Comparison of ENCODE assay signal across 31 cellular contexts in the genomic region with DNA sequence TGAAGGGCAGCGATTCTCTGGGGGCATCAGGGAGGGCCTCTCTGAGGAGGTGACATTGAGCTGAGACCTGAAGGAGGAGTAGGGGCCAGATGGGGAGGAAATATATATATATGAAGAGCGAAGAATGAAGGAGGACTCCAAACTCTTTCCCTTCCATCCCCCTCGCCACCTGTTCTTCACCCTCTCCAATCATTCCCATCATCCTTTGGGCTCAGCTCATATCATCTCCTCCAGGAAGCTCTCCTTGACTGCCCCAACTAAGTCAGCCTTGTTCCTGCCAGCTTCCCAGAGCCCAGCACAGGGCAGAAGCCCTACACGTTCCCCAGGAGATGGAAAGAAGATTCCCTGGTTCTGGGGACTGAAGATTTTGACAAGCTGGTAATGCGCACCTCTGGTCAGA. TPM values are rescaled to one million over a fixed set of nuclear protein-coding genes. Genes with fewer than 3 reads are reported as not detected.
"Had no signal": no experiment of that assay in that cellular context is flagged by ENCODE, and none has a peak within 500 bp of the region (broad histone marks: within the 10 kb centered on the region; RNA-seq: fewer than 3 reads in every experiment).

No MANE protein-coding gene starts in this region.

- H3K9me3 ChIP-seq: SJCRH30, SK-N-SH had no signal

- H3K9me3 Mint-ChIP-seq: activated CD4-positive, alpha-beta memory T cell treated with anti-CD3 and anti-CD28 coated beads, Interleukin-2, amount 10 ng/mL, durations not matched to agents 7 days and 5 days; activated naive CD4-positive, alpha-beta T cell treated with anti-CD3 and anti-CD28 coated beads for 36 hours; activated T-helper 17 cell treated with anti-CD3 and anti-CD28 coated beads, Interleukin-2, amount 50 U/mL, for 72 hours had no signal

- H3K4me1 Mint-ChIP-seq: activated T-helper 17 cell treated with anti-CD3 and anti-CD28 coated beads, Interleukin-2, amount 50 U/mL, for 72 hours had no signal

- H3K36me3 ChIP-seq: SJCRH30, WERI-Rb-1 had no signal

- FAIRE-seq: astrocyte had no signal

- H3K4me2 ChIP-seq: SK-N-SH had no signal

- H3K27me3 ChIP-seq: SJCRH30 had no signal

- DNase-seq: activated CD4-positive, alpha-beta memory T cell treated with anti-CD3 and anti-CD28 coated beads, Interleukin-2, amount 10 ng/mL, durations not matched to agents 7 days and 5 days; activated CD4-positive, alpha-beta T cell treated with anti-CD3 and anti-CD28 coated beads for 36 hours; activated CD4-positive, alpha-beta T cell treated with anti-CD3 and anti-CD28 coated beads, Interleukin-2, amount 50 U/mL, for 1 hour; activated gamma-delta T cell; activated naive CD4-positive, alpha-beta T cell treated with anti-CD3 and anti-CD28 coated beads for 36 hours; activated T-cell treated with anti-CD3 and anti-CD28 coated beads for 4 hours; activated T-cell treated with anti-CD3 and anti-CD28 coated beads, Interleukin-2, amount 50 U/mL, for 48 hours; amygdala; MM.1S; NCI-H1105; NCI-H1436; NCI-H187; NCI-H2081; NCI-H2227 treated with DMSO at 0.1 percent for 48 hours; NCI-H69; NK-92 treated with Interleukin-12 subunit alpha and Interleukin-12 subunit beta, amount 100 ng/mL, for 24 hours; OCI-M1; Right ventricle myocardium superior; RPMI8226; SJCRH30; SK-N-SH; T-helper 1 cell; WERI-Rb-1 had no signal

- H3K4me3 Mint-ChIP-seq: activated CD4-positive, alpha-beta memory T cell treated with anti-CD3 and anti-CD28 coated beads, Interleukin-2, amount 10 ng/mL, durations not matched to agents 7 days and 5 days; activated CD4-positive, alpha-beta T cell treated with anti-CD3 and anti-CD28 coated beads for 36 hours; activated naive CD4-positive, alpha-beta T cell treated with anti-CD3 and anti-CD28 coated beads for 36 hours; activated naive CD8-positive, alpha-beta T cell; activated T-helper 17 cell treated with anti-CD3 and anti-CD28 coated beads, Interleukin-2, amount 50 U/mL, for 72 hours; brain had no signal

- H3K9ac ChIP-seq: SK-N-SH had no signal

- ATAC-seq: activated CD4-positive, alpha-beta T cell treated with anti-CD3 and anti-CD28 coated beads for 36 hours; activated T-helper 17 cell treated with anti-CD3 and anti-CD28 coated beads, Interleukin-2, amount 50 U/mL, for 72 hours; Panc1 had no signal

- H3K27ac Mint-ChIP-seq: activated CD4-positive, alpha-beta memory T cell treated with anti-CD3 and anti-CD28 coated beads, Interleukin-2, amount 10 ng/mL, durations not matched to agents 7 days and 5 days; activated CD4-positive, alpha-beta T cell treated with anti-CD3 and anti-CD28 coated beads for 36 hours; activated naive CD4-positive, alpha-beta T cell treated with anti-CD3 and anti-CD28 coated beads for 36 hours; activated naive CD8-positive, alpha-beta T cell; activated T-helper 17 cell treated with anti-CD3 and anti-CD28 coated beads, Interleukin-2, amount 50 U/mL, for 72 hours had no signal

- H3K27ac ChIP-seq: SJCRH30, WERI-Rb-1 had no signal

- H3K36me3 Mint-ChIP-seq: activated naive CD8-positive, alpha-beta T cell; brain had no signal

- H3K4me3 ChIP-seq: SJCRH30 had no signal

RNA-seq across cellular contexts. Expression of gene SEMA6B, which starts 33.0 kb away (rescaled TPM):
- total RNA-seq: activated CD4-positive, alpha-beta memory T cell treated with anti-CD3 and anti-CD28 coated beads, Interleukin-2, amount 10 ng/mL, durations not matched to agents 7 days and 5 days; activated CD4-positive, alpha-beta T cell treated with anti-CD3 and anti-CD28 coated beads for 36 hours; activated CD8-positive, alpha-beta memory T cell treated with anti-CD3 and anti-CD28 coated beads for 36 hours; T-helper 2 cell treated with Interferon-gamma antibody and Interleukin-4, amounts not matched to agents 100 ng/mL and 5 ng/mL, for 36 hours had no signal

RNA-seq across cellular contexts. Expression of gene PLIN5, which starts 57.4 kb away (rescaled TPM):
- total RNA-seq: activated CD4-positive, alpha-beta memory T cell treated with anti-CD3 and anti-CD28 coated beads, Interleukin-2, amount 10 ng/mL, durations not matched to agents 7 days and 5 days; activated CD4-positive, alpha-beta T cell treated with anti-CD3 and anti-CD28 coated beads for 36 hours; activated CD8-positive, alpha-beta memory T cell treated with anti-CD3 and anti-CD28 coated beads for 36 hours; astrocyte; NCI-H460; T-helper 2 cell treated with Interferon-gamma antibody and Interleukin-4, amounts not matched to agents 100 ng/mL and 5 ng/mL, for 36 hours had no signal
